In the genomic region with DNA sequence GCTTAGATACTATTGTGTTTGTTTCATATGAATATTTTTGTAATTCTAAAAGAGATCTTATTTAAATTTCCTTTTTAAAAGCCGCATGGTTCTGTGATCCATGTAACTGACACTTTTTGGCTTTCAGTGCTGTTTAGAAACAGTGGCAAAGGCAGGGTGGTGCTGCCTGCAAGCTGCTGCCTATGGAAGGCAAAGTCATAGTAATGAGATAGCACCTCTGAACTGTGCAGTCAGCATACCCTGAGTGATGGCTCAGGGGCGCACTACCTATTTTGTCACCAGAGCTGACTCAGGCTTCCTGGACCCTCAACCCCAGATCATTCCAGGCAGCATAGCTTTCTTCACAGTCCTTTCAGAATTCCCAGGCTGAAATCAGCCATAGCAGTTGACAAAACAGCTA, we compare ENCODE assay signal across 31 cellular contexts.
"Had no signal": no experiment of that assay in that cellular context is flagged by ENCODE, and none has a peak within 500 bp of the region (broad histone marks: within the 10 kb centered on the region; RNA-seq: fewer than 3 reads in every experiment).

No MANE protein-coding gene starts in this region.

- ATAC-seq: activated naive CD4-positive, alpha-beta T cell treated with anti-CD3 and anti-CD28 coated beads, Interleukin-2, amount 50 U/mL, for 72 hours; activated naive CD8-positive, alpha-beta T cell treated with anti-CD3 and anti-CD28 coated beads, Interleukin-2, amount 50 U/mL, for 24 hours; activated T-cell treated with anti-CD3 and anti-CD28 coated beads, Interleukin-2, amount 50 U/mL, for 4 hours; activated T-cell treated with anti-CD3 and anti-CD28 coated beads, Interleukin-2, amount 50 U/mL, for 72 hours; activated T-helper 17 cell treated with anti-CD3 and anti-CD28 coated beads, Interleukin-2, amount 50 U/mL, for 72 hours; body of pancreas had no signal

- H3K27ac ChIP-seq: adrenal gland, ascending aorta, body of pancreas, brain microvascular endothelial cell, breast epithelium, cardiac muscle cell had no signal

- H3K4me3 ChIP-seq: adrenal gland, ascending aorta, body of pancreas, breast epithelium, cardiac muscle cell had no signal

- H3K4me1 ChIP-seq: adrenal gland, ascending aorta, body of pancreas, breast epithelium had no signal

- DNase-seq: activated effector memory CD4-positive, alpha-beta T cell treated with anti-CD3 and anti-CD28 coated beads, Interleukin-2, amount 50 U/mL, for 16 hours; activated effector memory CD4-positive, alpha-beta T cell treated with Interleukin-2 at 50 U/mL for 16 hours; activated gamma-delta T cell; activated gamma-delta T cell treated with Interleukin-2 at 50 U/mL for 16 hours; activated naive CD4-positive, alpha-beta T cell; activated naive CD4-positive, alpha-beta T cell treated with anti-CD3 and anti-CD28 coated beads for 36 hours; activated naive CD4-positive, alpha-beta T cell treated with anti-CD3 and anti-CD28 coated beads, Interleukin-2, amount 10 ng/mL, durations not matched to agents 7 days and 5 days; activated naive CD4-positive, alpha-beta T cell treated with anti-CD3 and anti-CD28 coated beads, Interleukin-2, amount 50 U/mL, for 16 hours; activated naive CD4-positive, alpha-beta T cell treated with Interleukin-2 at 50 U/mL for 16 hours; activated naive CD8-positive, alpha-beta T cell treated with anti-CD3 and anti-CD28 coated beads for 36 hours; activated naive CD8-positive, alpha-beta T cell treated with anti-CD3 and anti-CD28 coated beads, Interleukin-2, amount 10 ng/mL, durations not matched to agents 7 days and 5 days; activated naive CD8-positive, alpha-beta T cell treated with anti-CD3 and anti-CD28 coated beads, Interleukin-2, amount 50 U/mL, for 24 hours; activated T-cell treated with anti-CD3 and anti-CD28 coated beads, Interleukin-2, amount 50 U/mL, for 1 hour; activated T-cell treated with anti-CD3 and anti-CD28 coated beads, Interleukin-2, amount 50 U/mL, for 24 hours; activated T-cell treated with anti-CD3 and anti-CD28 coated beads, Interleukin-2, amount 50 U/mL, for 4 hours; activated T-cell treated with anti-CD3 and anti-CD28 coated beads, Interleukin-2, amount 50 U/mL, for 48 hours; activated T-cell treated with anti-CD3 and anti-CD28 coated beads, Interleukin-2, amount 50 U/mL, for 72 hours; adrenal gland; amniotic stem cell; amygdala; anterior cingulate cortex; body of pancreas; brain microvascular endothelial cell; caudate nucleus; central memory CD4-positive, alpha-beta T cell; cerebellar nuclear complex had no signal

- H3K27me3 ChIP-seq: adrenal gland, ascending aorta, body of pancreas, brain microvascular endothelial cell, breast epithelium, cardiac muscle cell had no signal

- H3K9me3 ChIP-seq: adrenal gland, ascending aorta, body of pancreas had no signal
